ENCODE assay signal across 27 cellular contexts in the genomic region with DNA sequence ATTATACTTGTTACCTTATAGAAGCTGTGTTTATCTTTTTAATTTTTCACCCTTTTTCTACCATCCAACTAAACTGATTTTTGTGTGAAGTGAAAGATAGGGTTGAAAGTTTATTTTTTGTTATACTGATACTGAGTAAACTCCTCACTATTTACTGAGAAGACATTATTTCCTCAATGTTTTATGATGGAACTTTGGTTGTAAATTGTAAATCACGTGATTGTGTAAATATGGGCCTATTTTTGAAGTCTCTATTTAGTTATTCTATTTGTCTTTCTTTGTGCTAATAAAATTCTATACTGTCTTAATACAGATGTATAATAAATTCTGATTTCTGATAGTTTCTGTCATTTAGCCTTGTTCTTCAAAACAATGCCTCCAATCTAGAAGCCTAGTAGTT.
DNase-seq lines count a peak whose midpoint lies in the region; ATAC-seq, FAIRE-seq and TF ChIP-seq lines count a peak whose summit lies in the region.
"Had no signal": no experiment of that assay in that cellular context is flagged by ENCODE, and none has a peak within 500 bp of the region (broad histone marks: within the 10 kb centered on the region; RNA-seq: fewer than 3 reads in every experiment).

No MANE protein-coding gene starts in this region.

- in situ Hi-C loops in K562 (cut with MboI) = no loop called here

- H3K36me3 Mint-ChIP-seq in T-helper 17 cell (ENCODE audit: low read depth) = no peaks in the 10 kb centered on the region
- H3K36me3 Mint-ChIP-seq: CD14-positive monocyte; CD4-positive, alpha-beta memory T cell; CD4-positive, CD25-positive, alpha-beta regulatory T cell; CD8-positive, alpha-beta memory T cell had no signal

- H3K9me3 ChIP-seq in K562 (replicated peaks; ENCODE audit: control insufficient read depth, insufficient read depth, low read depth, low read length) = no peaks in the 10 kb centered on the region
- no peaks in the 10 kb centered on the region for H3K9me3 ChIP-seq in pancreas
- no peaks in the 10 kb centered on the region for H3K9me3 ChIP-seq in T-helper 17 cell (ENCODE audit: control insufficient read depth, low read length, poor library complexity, severe bottlenecking)
- H3K9me3 ChIP-seq: BE2C, BLaER1 had no signal

- no peak for TF ChIP-seq POLR2A in K562 (conservative IDR thresholded peaks at IDR 0.05)

- no peak for TF ChIP-seq EP300 in K562 (IDR thresholded peaks at IDR 0.05; ENCODE audit: low read length)

- no peaks in the 10 kb centered on the region for H3K4me1 Mint-ChIP-seq in T-helper 17 cell
- H3K4me1 Mint-ChIP-seq: CD14-positive monocyte; CD4-positive, alpha-beta memory T cell; CD4-positive, CD25-positive, alpha-beta regulatory T cell; CD8-positive, alpha-beta memory T cell had no signal

- no peak overlapping the region for H2AFZ ChIP-seq in K562 (ENCODE audit: low read depth, low read length)

- TF ChIP-seq CTCF in VCaP (conservative IDR thresholded peaks at IDR 0.05) = no peak
- TF ChIP-seq CTCF in K562 (IDR thresholded peaks at IDR 0.05 in 2 of 3, conservative IDR thresholded peaks at IDR 0.05 in 1 of 3; ENCODE audit: insufficient read depth in 2 of 3, low read depth in 1 of 3, low read length in 3 of 3) = no peak
- no peak for TF ChIP-seq CTCF in pancreas (IDR thresholded peaks at IDR 0.05)

- CTCF ChIA-PET in K562 (lab: Yijun Ruan, JAX; ENCODE audit: low intra/inter-chr PET ratio) = no interaction called here

- ATAC-seq in K562 (no peak), pancreas (no peak), T-helper 17 cell (no peak), GM21619 (IDR thresholded peaks at IDR 0.05; ENCODE audit: unreplicated experiment) (no peak)

- H3K9ac ChIP-seq in K562 (ENCODE audit: insufficient read depth in 1 of 2, low read depth in 2 of 2, low read length in 2 of 2) = no peak overlapping the region
- H3K9ac ChIP-seq: BLaER1 had no signal

- no peaks in the 10 kb centered on the region for H3K27me3 Mint-ChIP-seq in T-helper 17 cell
- H3K27me3 Mint-ChIP-seq: CD4-positive, alpha-beta memory T cell; CD8-positive, alpha-beta memory T cell had no signal

- H3K27me3 ChIP-seq in K562 (ENCODE audit: control insufficient read depth in 2 of 2, insufficient read depth in 2 of 2, low read length in 2 of 2) (no peaks in the 10 kb centered on the region), pancreas (no peaks in the 10 kb centered on the region)
- H3K27me3 ChIP-seq: BE2C, BLaER1 had no signal

- H3K36me3 ChIP-seq in K562 (ENCODE audit: control insufficient read depth, insufficient read depth, low read length) = no peaks in the 10 kb centered on the region
- no peaks in the 10 kb centered on the region for H3K36me3 ChIP-seq in pancreas
- H3K36me3 ChIP-seq: BE2C, BLaER1 had no signal

- no peaks in the 10 kb centered on the region for H3K9me1 ChIP-seq in K562 (ENCODE audit: control insufficient read depth, insufficient read depth, low read length)

- H3K4me3 Mint-ChIP-seq in T-helper 17 cell = no peak overlapping the region
- H3K4me3 Mint-ChIP-seq: CD14-positive monocyte; CD4-positive, alpha-beta memory T cell; CD4-positive, CD25-positive, alpha-beta regulatory T cell; CD8-positive, alpha-beta memory T cell had no signal

- FAIRE-seq in G401.6 (lab: Jason Lieb, UNC) (peak; percentile 6), K562 (lab: Jason Lieb, UNC) (no peak), pancreas (lab: Jason Lieb, UNC) (peak; percentile 49)
- FAIRE-seq: A204.1, GM12891, GM19239 had no signal

- 0% methylated on average over 1 of the region's 1 CpG for WGBS in K562 (ENCODE audit: insufficient coverage, low coverage, missing lambda C conversion rate)
- WGBS in pancreas, 2 donors = 46 to 55% methylated on average over 1 of the region's 1 CpG

- DNase-seq in K562 (ENCODE audit: extremely low read depth in 1 of 4, low spot score in 3 of 4) = no peak
- DNase-seq in pancreas = no peak
- no peak for DNase-seq in T-helper 17 cell
- no peak for DNase-seq in T-helper 1 cell
- DNase-seq: 8988T; ACHN; BE2C; C1 segment of cervical spinal cord; CD4-positive, alpha-beta memory T cell; CD4-positive, CD25-positive, alpha-beta regulatory T cell; CD8-positive, alpha-beta memory T cell; COR-L47; DMS 273 treated with DMSO at 0.1 percent for 48 hours; DMS153; DMS53; DMS79; DND-41; EL; GF-D8 had no signal

- H3K27ac Mint-ChIP-seq in T-helper 17 cell = no peak overlapping the region
- H3K27ac Mint-ChIP-seq: CD14-positive monocyte; CD4-positive, alpha-beta memory T cell; CD4-positive, CD25-positive, alpha-beta regulatory T cell; CD8-positive, alpha-beta memory T cell had no signal

- H3K27ac ChIP-seq in VCaP = peak overlapping the region; percentile 15
- no peak overlapping the region for H3K27ac ChIP-seq in K562 (ENCODE audit: extremely low read depth, low read depth, low read length)
- H3K27ac ChIP-seq in pancreas = no peak overlapping the region
- H3K27ac ChIP-seq: BLaER1 had no signal

- H3K79me2 ChIP-seq in K562 (ENCODE audit: control insufficient read depth, insufficient read depth, low read length) = no peaks in the 10 kb centered on the region

- H3K4me3 ChIP-seq in K562 (no peak overlapping the region), pancreas (no peak overlapping the region)
- H3K4me3 ChIP-seq: BLaER1 had no signal

- H3K4me1 ChIP-seq in K562 (replicated peaks in 1 of 2; ENCODE audit: control insufficient read depth in 2 of 2, insufficient read depth in 2 of 2, low read length in 2 of 2) (no peaks in the 10 kb centered on the region), pancreas (no peaks in the 10 kb centered on the region)
- H3K4me1 ChIP-seq: BE2C, BLaER1 had no signal

- POLR2A ChIA-PET in K562 (lab: Yijun Ruan, JAX) = no interaction called here

- TF ChIP-seq RAD21 in K562 (CRISPR knock-in tag; conservative IDR thresholded peaks at IDR 0.05 in 1 of 2, IDR thresholded peaks at IDR 0.05 in 1 of 2) = no peak

- intact Hi-C loops in K562 (cut with micrococcal nuclease) = no loop called here
- intact Hi-C loops in pancreas (cut with DNase I) = no loop called here

- H4K20me1 ChIP-seq in K562 (replicated peaks; ENCODE audit: control insufficient read depth, insufficient read depth, low read length) = no peaks in the 10 kb centered on the region
- H4K20me1 ChIP-seq: BLaER1 had no signal

- no TSS peak for BruUV-seq in K562 (replicated peaks; lab: Mats Ljungman, UMichigan)

- no peak overlapping the region for H3K4me2 ChIP-seq in K562 (ENCODE audit: insufficient read depth, low read length)
- H3K4me2 ChIP-seq: BLaER1 had no signal

TF ChIP-seq in K562, 482 proteins besides CTCF, POLR2A, EP300 and RAD21:
- no peak for TF ChIP-seq PURB (CRISPR knock-in tag; IDR thresholded peaks at IDR 0.05; ENCODE audit: low read depth)
- no peak for TF ChIP-seq ZKSCAN1 (IDR thresholded peaks at IDR 0.05; ENCODE audit: low read depth, low read length)
- TF ChIP-seq ZNF57 (CRISPR knock-in tag; IDR thresholded peaks at IDR 0.05) = no peak
- TF ChIP-seq BMI1 (IDR thresholded peaks at IDR 0.05; ENCODE audit: low read length) = no peak
- TF ChIP-seq FOXJ3 (CRISPR knock-in tag; IDR thresholded peaks at IDR 0.05) = no peak
- TF ChIP-seq, protein P1, sequence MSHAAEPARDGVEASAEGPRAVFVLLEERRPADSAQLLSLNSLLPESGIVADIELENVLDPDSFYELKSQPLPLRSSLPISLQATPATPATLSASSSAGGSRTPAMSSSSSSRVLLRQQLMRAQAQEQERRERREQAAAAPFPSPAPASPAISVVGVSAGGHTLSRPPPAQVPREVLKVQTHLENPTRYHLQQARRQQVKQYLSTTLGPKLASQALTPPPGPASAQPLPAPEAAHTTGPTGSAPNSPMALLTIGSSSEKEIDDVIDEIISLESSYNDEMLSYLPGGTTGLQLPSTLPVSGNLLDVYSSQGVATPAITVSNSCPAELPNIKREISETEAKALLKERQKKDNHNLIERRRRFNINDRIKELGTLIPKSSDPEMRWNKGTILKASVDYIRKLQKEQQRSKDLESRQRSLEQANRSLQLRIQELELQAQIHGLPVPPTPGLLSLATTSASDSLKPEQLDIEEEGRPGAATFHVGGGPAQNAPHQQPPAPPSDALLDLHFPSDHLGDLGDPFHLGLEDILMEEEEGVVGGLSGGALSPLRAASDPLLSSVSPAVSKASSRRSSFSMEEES (CRISPR knock-in tag; IDR thresholded peaks at IDR 0.05) = peak; percentile 84
